ENCODE assay signal across 1 cellular context in the genomic region with DNA sequence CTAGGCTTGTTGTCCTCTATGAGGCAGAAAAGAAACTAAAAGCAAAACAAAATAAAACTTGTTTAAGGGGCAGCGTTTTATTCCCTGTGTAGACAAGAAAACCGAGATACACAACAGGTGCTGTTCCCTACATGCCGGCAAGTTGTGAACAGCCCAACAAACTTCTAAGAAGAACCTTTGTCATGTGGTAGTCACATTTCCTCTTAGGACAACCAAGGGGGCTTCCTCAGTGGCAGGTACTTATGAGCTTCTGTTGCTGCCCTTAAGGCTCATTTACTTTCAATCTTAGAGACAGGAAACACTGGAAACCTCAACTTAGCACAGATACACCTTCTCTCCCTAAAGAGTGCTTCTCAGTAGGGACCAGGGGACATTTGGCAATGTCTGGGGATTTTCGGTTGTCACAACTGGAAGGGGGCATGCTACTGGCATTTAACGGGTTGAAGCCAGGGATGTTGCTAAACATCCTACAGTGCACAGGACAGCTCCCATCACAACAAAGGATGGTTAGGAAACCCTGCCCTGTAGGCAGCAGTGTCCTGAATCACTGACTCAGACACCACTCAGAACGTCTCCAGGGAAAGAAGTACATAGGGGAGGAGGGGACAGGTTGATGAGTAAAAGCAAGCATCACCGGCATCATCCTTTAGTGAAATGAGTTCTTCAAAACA.
A peak's percentile ranks its signal among the peaks of the same experiment; 100 is the strongest.
TF ChIP-seq lines count a peak whose summit lies in the region.

No MANE protein-coding gene starts in this region.

TF ChIP-seq in GM12878, 131 proteins besides CTCF, POLR2A, EP300 and RAD21 (continued from another document and continues in another):
- TF ChIP-seq, protein P1, sequence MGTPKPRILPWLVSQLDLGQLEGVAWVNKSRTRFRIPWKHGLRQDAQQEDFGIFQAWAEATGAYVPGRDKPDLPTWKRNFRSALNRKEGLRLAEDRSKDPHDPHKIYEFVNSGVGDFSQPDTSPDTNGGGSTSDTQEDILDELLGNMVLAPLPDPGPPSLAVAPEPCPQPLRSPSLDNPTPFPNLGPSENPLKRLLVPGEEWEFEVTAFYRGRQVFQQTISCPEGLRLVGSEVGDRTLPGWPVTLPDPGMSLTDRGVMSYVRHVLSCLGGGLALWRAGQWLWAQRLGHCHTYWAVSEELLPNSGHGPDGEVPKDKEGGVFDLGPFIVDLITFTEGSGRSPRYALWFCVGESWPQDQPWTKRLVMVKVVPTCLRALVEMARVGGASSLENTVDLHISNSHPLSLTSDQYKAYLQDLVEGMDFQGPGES (IDR thresholded peaks at IDR 0.05) = no peak
- TF ChIP-seq NRF1 (conservative IDR thresholded peaks at IDR 0.05; ENCODE audit: low read depth, low read length) (no peak), STAT3 (IDR thresholded peaks at IDR 0.05; ENCODE audit: low read depth, low read length) (no peak), PML (IDR thresholded peaks at IDR 0.05; ENCODE audit: low read length) (no peak), FOXM1 (IDR thresholded peaks at IDR 0.05; ENCODE audit: low read depth, low read length) (0 out of 2 replicates have a peak, but pooled peaks have one; percentile 8), MXI1 (IDR thresholded peaks at IDR 0.05; ENCODE audit: low read depth, low read length) (0 out of 2 replicates have a peak, but pooled peaks have one; percentile 42), BHLHE40 (IDR thresholded peaks at IDR 0.05; ENCODE audit: borderline replicate concordance in 1 of 2, low read depth in 2 of 2, low read length in 1 of 2) (no peak), JUNB (IDR thresholded peaks at IDR 0.05) (peak; percentile 61), WRNIP1 (IDR thresholded peaks at IDR 0.05; ENCODE audit: borderline replicate concordance, low read depth, low read length) (no peak), BMI1 (IDR thresholded peaks at IDR 0.05; ENCODE audit: borderline replicate concordance) (no peak), EGR1 (IDR thresholded peaks at IDR 0.05; ENCODE audit: borderline replicate concordance in 1 of 2, low read depth in 2 of 2, low read length in 2 of 2) (peak in 1 of 2 experiments; percentile 9; a peak in 1 of 3 replicates), NR2F1 (conservative IDR thresholded peaks at IDR 0.05) (no peak), SREBF2 (IDR thresholded peaks at IDR 0.05; ENCODE audit: low read length) (no peak), RUNX3 (IDR thresholded peaks at IDR 0.05; ENCODE audit: low read length) (peak; percentile 21; the same call in 1 of the 2 replicates), CBFB (IDR thresholded peaks at IDR 0.05; ENCODE audit: low read depth) (no peak), RBBP5 (conservative IDR thresholded peaks at IDR 0.05) (no peak), TCF12 (IDR thresholded peaks at IDR 0.05; ENCODE audit: low read depth, low read length) (0 out of 2 replicates have a peak, but pooled peaks have one; percentile 8), JUND (IDR thresholded peaks at IDR 0.05; ENCODE audit: low read depth, low read length) (no peak), ZZZ3 (IDR thresholded peaks at IDR 0.05; ENCODE audit: control insufficient read depth, insufficient read length, low read depth) (no peak), KLF5 (IDR thresholded peaks at IDR 0.05; ENCODE audit: partially characterized antibody) (no peak)
- TF ChIP-seq, protein P2, sequence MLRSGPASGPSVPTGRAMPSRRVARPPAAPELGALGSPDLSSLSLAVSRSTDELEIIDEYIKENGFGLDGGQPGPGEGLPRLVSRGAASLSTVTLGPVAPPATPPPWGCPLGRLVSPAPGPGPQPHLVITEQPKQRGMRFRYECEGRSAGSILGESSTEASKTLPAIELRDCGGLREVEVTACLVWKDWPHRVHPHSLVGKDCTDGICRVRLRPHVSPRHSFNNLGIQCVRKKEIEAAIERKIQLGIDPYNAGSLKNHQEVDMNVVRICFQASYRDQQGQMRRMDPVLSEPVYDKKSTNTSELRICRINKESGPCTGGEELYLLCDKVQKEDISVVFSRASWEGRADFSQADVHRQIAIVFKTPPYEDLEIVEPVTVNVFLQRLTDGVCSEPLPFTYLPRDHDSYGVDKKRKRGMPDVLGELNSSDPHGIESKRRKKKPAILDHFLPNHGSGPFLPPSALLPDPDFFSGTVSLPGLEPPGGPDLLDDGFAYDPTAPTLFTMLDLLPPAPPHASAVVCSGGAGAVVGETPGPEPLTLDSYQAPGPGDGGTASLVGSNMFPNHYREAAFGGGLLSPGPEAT (IDR thresholded peaks at IDR 0.05; ENCODE audit: low read depth) = no peak
- TF ChIP-seq, protein P3, sequence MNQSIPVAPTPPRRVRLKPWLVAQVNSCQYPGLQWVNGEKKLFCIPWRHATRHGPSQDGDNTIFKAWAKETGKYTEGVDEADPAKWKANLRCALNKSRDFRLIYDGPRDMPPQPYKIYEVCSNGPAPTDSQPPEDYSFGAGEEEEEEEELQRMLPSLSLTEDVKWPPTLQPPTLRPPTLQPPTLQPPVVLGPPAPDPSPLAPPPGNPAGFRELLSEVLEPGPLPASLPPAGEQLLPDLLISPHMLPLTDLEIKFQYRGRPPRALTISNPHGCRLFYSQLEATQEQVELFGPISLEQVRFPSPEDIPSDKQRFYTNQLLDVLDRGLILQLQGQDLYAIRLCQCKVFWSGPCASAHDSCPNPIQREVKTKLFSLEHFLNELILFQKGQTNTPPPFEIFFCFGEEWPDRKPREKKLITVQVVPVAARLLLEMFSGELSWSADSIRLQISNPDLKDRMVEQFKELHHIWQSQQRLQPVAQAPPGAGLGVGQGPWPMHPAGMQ (IDR thresholded peaks at IDR 0.05; ENCODE audit: borderline replicate concordance) = no peak
- TF ChIP-seq, protein P4, sequence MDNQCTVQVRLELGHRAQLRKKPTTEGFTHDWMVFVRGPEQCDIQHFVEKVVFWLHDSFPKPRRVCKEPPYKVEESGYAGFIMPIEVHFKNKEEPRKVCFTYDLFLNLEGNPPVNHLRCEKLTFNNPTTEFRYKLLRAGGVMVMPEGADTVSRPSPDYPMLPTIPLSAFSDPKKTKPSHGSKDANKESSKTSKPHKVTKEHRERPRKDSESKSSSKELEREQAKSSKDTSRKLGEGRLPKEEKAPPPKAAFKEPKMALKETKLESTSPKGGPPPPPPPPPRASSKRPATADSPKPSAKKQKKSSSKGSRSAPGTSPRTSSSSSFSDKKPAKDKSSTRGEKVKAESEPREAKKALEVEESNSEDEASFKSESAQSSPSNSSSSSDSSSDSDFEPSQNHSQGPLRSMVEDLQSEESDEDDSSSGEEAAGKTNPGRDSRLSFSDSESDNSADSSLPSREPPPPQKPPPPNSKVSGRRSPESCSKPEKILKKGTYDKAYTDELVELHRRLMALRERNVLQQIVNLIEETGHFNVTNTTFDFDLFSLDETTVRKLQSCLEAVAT (IDR thresholded peaks at IDR 0.05) = no peak
- TF ChIP-seq, protein P5, sequence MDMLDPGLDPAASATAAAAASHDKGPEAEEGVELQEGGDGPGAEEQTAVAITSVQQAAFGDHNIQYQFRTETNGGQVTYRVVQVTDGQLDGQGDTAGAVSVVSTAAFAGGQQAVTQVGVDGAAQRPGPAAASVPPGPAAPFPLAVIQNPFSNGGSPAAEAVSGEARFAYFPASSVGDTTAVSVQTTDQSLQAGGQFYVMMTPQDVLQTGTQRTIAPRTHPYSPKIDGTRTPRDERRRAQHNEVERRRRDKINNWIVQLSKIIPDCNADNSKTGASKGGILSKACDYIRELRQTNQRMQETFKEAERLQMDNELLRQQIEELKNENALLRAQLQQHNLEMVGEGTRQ (IDR thresholded peaks at IDR 0.05; ENCODE audit: borderline replicate concordance, low read depth, low read length) = no peak
- TF ChIP-seq, protein P6, sequence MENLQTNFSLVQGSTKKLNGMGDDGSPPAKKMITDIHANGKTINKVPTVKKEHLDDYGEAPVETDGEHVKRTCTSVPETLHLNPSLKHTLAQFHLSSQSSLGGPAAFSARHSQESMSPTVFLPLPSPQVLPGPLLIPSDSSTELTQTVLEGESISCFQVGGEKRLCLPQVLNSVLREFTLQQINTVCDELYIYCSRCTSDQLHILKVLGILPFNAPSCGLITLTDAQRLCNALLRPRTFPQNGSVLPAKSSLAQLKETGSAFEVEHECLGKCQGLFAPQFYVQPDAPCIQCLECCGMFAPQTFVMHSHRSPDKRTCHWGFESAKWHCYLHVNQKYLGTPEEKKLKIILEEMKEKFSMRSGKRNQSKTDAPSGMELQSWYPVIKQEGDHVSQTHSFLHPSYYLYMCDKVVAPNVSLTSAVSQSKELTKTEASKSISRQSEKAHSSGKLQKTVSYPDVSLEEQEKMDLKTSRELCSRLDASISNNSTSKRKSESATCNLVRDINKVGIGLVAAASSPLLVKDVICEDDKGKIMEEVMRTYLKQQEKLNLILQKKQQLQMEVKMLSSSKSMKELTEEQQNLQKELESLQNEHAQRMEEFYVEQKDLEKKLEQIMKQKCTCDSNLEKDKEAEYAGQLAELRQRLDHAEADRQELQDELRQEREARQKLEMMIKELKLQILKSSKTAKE (IDR thresholded peaks at IDR 0.05; ENCODE audit: low read depth, poor library complexity, severe bottlenecking) = no peak
- TF ChIP-seq, protein P7, sequence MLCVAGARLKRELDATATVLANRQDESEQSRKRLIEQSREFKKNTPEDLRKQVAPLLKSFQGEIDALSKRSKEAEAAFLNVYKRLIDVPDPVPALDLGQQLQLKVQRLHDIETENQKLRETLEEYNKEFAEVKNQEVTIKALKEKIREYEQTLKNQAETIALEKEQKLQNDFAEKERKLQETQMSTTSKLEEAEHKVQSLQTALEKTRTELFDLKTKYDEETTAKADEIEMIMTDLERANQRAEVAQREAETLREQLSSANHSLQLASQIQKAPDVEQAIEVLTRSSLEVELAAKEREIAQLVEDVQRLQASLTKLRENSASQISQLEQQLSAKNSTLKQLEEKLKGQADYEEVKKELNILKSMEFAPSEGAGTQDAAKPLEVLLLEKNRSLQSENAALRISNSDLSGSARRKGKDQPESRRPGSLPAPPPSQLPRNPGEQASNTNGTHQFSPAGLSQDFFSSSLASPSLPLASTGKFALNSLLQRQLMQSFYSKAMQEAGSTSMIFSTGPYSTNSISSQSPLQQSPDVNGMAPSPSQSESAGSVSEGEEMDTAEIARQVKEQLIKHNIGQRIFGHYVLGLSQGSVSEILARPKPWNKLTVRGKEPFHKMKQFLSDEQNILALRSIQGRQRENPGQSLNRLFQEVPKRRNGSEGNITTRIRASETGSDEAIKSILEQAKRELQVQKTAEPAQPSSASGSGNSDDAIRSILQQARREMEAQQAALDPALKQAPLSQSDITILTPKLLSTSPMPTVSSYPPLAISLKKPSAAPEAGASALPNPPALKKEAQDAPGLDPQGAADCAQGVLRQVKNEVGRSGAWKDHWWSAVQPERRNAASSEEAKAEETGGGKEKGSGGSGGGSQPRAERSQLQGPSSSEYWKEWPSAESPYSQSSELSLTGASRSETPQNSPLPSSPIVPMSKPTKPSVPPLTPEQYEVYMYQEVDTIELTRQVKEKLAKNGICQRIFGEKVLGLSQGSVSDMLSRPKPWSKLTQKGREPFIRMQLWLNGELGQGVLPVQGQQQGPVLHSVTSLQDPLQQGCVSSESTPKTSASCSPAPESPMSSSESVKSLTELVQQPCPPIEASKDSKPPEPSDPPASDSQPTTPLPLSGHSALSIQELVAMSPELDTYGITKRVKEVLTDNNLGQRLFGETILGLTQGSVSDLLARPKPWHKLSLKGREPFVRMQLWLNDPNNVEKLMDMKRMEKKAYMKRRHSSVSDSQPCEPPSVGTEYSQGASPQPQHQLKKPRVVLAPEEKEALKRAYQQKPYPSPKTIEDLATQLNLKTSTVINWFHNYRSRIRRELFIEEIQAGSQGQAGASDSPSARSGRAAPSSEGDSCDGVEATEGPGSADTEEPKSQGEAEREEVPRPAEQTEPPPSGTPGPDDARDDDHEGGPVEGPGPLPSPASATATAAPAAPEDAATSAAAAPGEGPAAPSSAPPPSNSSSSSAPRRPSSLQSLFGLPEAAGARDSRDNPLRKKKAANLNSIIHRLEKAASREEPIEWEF (IDR thresholded peaks at IDR 0.05; ENCODE audit: insufficient replicate concordance, low read depth, low read length) = no peak
- TF ChIP-seq, protein P8, sequence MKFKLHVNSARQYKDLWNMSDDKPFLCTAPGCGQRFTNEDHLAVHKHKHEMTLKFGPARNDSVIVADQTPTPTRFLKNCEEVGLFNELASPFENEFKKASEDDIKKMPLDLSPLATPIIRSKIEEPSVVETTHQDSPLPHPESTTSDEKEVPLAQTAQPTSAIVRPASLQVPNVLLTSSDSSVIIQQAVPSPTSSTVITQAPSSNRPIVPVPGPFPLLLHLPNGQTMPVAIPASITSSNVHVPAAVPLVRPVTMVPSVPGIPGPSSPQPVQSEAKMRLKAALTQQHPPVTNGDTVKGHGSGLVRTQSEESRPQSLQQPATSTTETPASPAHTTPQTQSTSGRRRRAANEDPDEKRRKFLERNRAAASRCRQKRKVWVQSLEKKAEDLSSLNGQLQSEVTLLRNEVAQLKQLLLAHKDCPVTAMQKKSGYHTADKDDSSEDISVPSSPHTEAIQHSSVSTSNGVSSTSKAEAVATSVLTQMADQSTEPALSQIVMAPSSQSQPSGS (IDR thresholded peaks at IDR 0.05; ENCODE audit: low read length) = no peak
- TF ChIP-seq, protein P9, sequence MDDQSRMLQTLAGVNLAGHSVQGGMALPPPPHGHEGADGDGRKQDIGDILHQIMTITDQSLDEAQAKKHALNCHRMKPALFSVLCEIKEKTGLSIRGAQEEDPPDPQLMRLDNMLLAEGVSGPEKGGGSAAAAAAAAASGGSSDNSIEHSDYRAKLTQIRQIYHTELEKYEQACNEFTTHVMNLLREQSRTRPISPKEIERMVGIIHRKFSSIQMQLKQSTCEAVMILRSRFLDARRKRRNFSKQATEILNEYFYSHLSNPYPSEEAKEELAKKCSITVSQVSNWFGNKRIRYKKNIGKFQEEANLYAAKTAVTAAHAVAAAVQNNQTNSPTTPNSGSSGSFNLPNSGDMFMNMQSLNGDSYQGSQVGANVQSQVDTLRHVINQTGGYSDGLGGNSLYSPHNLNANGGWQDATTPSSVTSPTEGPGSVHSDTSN (IDR thresholded peaks at IDR 0.05; ENCODE audit: insufficient replicate concordance, low read depth, low read length) = no peak
- TF ChIP-seq, protein P10, sequence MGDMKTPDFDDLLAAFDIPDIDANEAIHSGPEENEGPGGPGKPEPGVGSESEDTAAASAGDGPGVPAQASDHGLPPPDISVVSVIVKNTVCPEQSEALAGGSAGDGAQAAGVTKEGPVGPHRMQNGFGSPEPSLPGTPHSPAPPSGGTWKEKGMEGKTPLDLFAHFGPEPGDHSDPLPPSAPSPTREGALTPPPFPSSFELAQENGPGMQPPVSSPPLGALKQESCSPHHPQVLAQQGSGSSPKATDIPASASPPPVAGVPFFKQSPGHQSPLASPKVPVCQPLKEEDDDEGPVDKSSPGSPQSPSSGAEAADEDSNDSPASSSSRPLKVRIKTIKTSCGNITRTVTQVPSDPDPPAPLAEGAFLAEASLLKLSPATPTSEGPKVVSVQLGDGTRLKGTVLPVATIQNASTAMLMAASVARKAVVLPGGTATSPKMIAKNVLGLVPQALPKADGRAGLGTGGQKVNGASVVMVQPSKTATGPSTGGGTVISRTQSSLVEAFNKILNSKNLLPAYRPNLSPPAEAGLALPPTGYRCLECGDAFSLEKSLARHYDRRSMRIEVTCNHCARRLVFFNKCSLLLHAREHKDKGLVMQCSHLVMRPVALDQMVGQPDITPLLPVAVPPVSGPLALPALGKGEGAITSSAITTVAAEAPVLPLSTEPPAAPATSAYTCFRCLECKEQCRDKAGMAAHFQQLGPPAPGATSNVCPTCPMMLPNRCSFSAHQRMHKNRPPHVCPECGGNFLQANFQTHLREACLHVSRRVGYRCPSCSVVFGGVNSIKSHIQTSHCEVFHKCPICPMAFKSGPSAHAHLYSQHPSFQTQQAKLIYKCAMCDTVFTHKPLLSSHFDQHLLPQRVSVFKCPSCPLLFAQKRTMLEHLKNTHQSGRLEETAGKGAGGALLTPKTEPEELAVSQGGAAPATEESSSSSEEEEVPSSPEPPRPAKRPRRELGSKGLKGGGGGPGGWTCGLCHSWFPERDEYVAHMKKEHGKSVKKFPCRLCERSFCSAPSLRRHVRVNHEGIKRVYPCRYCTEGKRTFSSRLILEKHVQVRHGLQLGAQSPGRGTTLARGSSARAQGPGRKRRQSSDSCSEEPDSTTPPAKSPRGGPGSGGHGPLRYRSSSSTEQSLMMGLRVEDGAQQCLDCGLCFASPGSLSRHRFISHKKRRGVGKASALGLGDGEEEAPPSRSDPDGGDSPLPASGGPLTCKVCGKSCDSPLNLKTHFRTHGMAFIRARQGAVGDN (IDR thresholded peaks at IDR 0.05) = peak; percentile 27; the same call in 1 of the 2 replicates
